Comparison of ENCODE assay signal across 21 cellular contexts in the genomic region with DNA sequence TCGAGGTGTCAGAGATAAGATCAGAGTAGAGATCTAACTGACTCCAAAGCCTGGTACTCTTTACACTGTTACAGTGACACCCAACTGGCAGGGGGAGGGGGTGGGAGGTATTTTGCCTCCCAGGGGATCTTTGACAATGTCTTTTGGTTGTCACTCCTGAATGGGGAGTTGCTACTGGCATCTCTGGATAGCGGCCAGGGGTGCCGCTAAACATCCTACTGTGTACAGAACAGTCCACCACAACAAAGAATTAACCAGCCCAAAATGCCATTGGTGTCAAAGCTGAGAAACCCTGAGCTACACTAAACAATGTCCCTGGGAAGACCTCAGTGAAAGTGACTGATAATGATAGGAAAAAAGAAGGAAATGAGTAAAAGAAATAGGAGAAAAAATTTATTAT. TPM values are rescaled to one million over a fixed set of nuclear protein-coding genes. Genes with fewer than 3 reads are reported as not detected.
DNase-seq lines count a peak whose midpoint lies in the region; ATAC-seq and TF ChIP-seq lines count a peak whose summit lies in the region.
"Had no signal": no experiment of that assay in that cellular context is flagged by ENCODE, and none has a peak within 500 bp of the region (broad histone marks: within the 10 kb centered on the region; RNA-seq: fewer than 3 reads in every experiment).

No MANE protein-coding gene starts in this region.

- TF ChIP-seq CTCF in heart right ventricle (IDR thresholded peaks at IDR 0.05) (no peak), adrenal gland (IDR thresholded peaks at IDR 0.05) (no peak), testis (IDR thresholded peaks at IDR 0.05) (no peak), esophagus muscularis mucosa (IDR thresholded peaks at IDR 0.05) (no peak)

- no peak overlapping the region for H3K23ac ChIP-seq in mesendoderm (ENCODE audit: low read length)

- 49 to 55% methylated on average over 3 of the region's 3 CpGs for WGBS in heart right ventricle, 2 donors
- WGBS in adrenal gland, 4 donors, result 55 to 67% (median 63%) methylated on average over 3 of the region's 3 CpGs
- no CpG with 5 or more reads among the region's 3 CpGs for WGBS in mesendoderm (ENCODE audit: extremely low coverage, insufficient coverage, low lambda C conversion rate)
- 71 to 77% methylated on average over 3 of the region's 3 CpGs for WGBS in testis, 2 donors
- 75% methylated on average over 3 of the region's 3 CpGs for WGBS in esophagus muscularis mucosa

- intact Hi-C loops in heart right ventricle (cut with DNase I), result loop anchor here in 2 of 10 donors (5.0 kb wide), 1 partner anchor 111 kb away; no protein-coding TSS in a partner anchor
- intact Hi-C loops in cardiac septum (cut with DNase I), result loop anchor here (2.0 to 5.0 kb wide), 2 partner anchors 96 to 109 kb away; no protein-coding TSS in a partner anchor
- intact Hi-C loops in adrenal gland (cut with DNase I), result no loop called here
- intact Hi-C loops in testis (cut with DNase I; ENCODE audit: low total_unique reads), result no loop called here
- intact Hi-C loops in esophagus muscularis mucosa (cut with DNase I), result no loop called here

- no peaks in the 10 kb centered on the region for H3K79me1 ChIP-seq in mesendoderm (ENCODE audit: low read length)

- H2BK5ac ChIP-seq in mesendoderm (ENCODE audit: low read length), result no peak overlapping the region

- H3K27ac ChIP-seq in heart right ventricle (peak overlapping the region in 8 of 10 donors; percentile 87 to 98 (median 94)), adrenal gland (peak overlapping the region; percentile 48 to 94 (median 80)), mesendoderm (ENCODE audit: low read depth, low read length) (no peak overlapping the region), testis (peak overlapping the region; percentile 78 to 82), esophagus muscularis mucosa (replicated peaks in 1 of 4) (peak overlapping the region in 2 of 4 donors; percentile 49 to 61)
- H3K27ac ChIP-seq: A549 had no signal

- H3K4me3 ChIP-seq in heart right ventricle (peak overlapping the region in 3 of 10 donors; percentile 2 to 52 (median 32)), adrenal gland (peak overlapping the region in 1 of 4 donors; percentile 26), mesendoderm (ENCODE audit: low read length) (no peak overlapping the region), testis (no peak overlapping the region), esophagus muscularis mucosa (no peak overlapping the region)
- H3K4me3 ChIP-seq: A549, GM12878 had no signal

- H2AK5ac ChIP-seq in mesendoderm (ENCODE audit: low read length), result no peak overlapping the region

- no peak overlapping the region for H3K18ac ChIP-seq in mesendoderm (ENCODE audit: low read length)

- H3K4me1 ChIP-seq in heart right ventricle (peaks cover 13 to 64% (median 30%) of the 10 kb centered on the region in 9 donors), adrenal gland (replicated peaks in 1 of 2) (peaks cover 15 to 19% of the 10 kb centered on the region in 2 donors), mesendoderm (ENCODE audit: control insufficient read depth, low read depth, low read length) (no peaks in the 10 kb centered on the region), testis (peaks cover 64% of the 10 kb centered on the region), esophagus muscularis mucosa (peaks cover 14 to 18% (median 16%) of the 10 kb centered on the region in 4 donors)
- H3K4me1 ChIP-seq: A549 had no signal

- H4K8ac ChIP-seq in mesendoderm (ENCODE audit: low read depth, low read length), result no peak overlapping the region

- H3K27me3 ChIP-seq in heart right ventricle, result no peaks in the 10 kb centered on the region
- no peaks in the 10 kb centered on the region for H3K27me3 ChIP-seq in adrenal gland
- H3K27me3 ChIP-seq in mesendoderm (ENCODE audit: insufficient read depth, low read length, poor library complexity), result no peaks in the 10 kb centered on the region
- no peaks in the 10 kb centered on the region for H3K27me3 ChIP-seq in testis
- H3K27me3 ChIP-seq in esophagus muscularis mucosa, result peaks cover 0 to 7% (median 0%) of the 10 kb centered on the region in 4 donors

- no peaks in the 10 kb centered on the region for H3K79me2 ChIP-seq in mesendoderm (ENCODE audit: control insufficient read depth, insufficient read depth, low read length)

- no peak overlapping the region for H3K4ac ChIP-seq in mesendoderm (ENCODE audit: low read depth, low read length)

- no peak for DNase-seq in heart right ventricle
- no peak for DNase-seq in cardiac septum (ENCODE audit: low spot score)
- no peak for DNase-seq in adrenal gland
- peak; percentile 68 for DNase-seq in mesendoderm
- DNase-seq in testis, result no peak
- no peak for DNase-seq in activated CD8-positive, alpha-beta memory T cell treated with anti-CD3 and anti-CD28 coated beads, Interleukin-2, amount 50 U/mL, for 4 hours
- DNase-seq in activated CD4-positive, alpha-beta T cell treated with anti-CD3 and anti-CD28 coated beads, Interleukin-2, amount 50 U/mL, for 4 hours, result no peak
- DNase-seq in esophagus muscularis mucosa (ENCODE audit: extremely low spot score), result no peak
- DNase-seq: AML-193; Calu3; CD4-positive, CD25-positive, alpha-beta regulatory T cell; DMS79; H9; Kasumi-1; NCI-H1417; NCI-H2029; NCI-H2171 treated with DMSO at 0.1 percent for 48 hours had no signal

- TF ChIP-seq POLR2A in adrenal gland (IDR thresholded peaks at IDR 0.05) (no peak), testis (IDR thresholded peaks at IDR 0.05) (no peak), esophagus muscularis mucosa (IDR thresholded peaks at IDR 0.05; ENCODE audit: low read depth) (no peak)

- no peak for ATAC-seq in heart right ventricle
- ATAC-seq: A549, GM12878 had no signal

- no peak overlapping the region for H4K5ac ChIP-seq in mesendoderm (ENCODE audit: low read length)

- H3K4me2 ChIP-seq in mesendoderm (ENCODE audit: low read length), result no peak overlapping the region
- H3K4me2 ChIP-seq: A549 had no signal

- no peak overlapping the region for H2BK15ac ChIP-seq in mesendoderm (replicated peaks; ENCODE audit: low read depth)

- H3K9ac ChIP-seq in mesendoderm (ENCODE audit: low read length), result no peak overlapping the region

- TF ChIP-seq EP300 in esophagus muscularis mucosa (IDR thresholded peaks at IDR 0.05), result no peak

- peaks cover 0 to 2% (median 0%) of the 10 kb centered on the region in 11 donors for H3K9me3 ChIP-seq in heart right ventricle
- no peaks in the 10 kb centered on the region for H3K9me3 ChIP-seq in adrenal gland (replicated peaks in 1 of 3)
- no peaks in the 10 kb centered on the region for H3K9me3 ChIP-seq in testis
- no peaks in the 10 kb centered on the region for H3K9me3 ChIP-seq in esophagus muscularis mucosa

- no peak overlapping the region for H3K56ac ChIP-seq in mesendoderm (ENCODE audit: low read length)

- H2BK120ac ChIP-seq in mesendoderm (ENCODE audit: low read depth, low read length), result no peak overlapping the region

- no peaks in the 10 kb centered on the region for H3K36me3 ChIP-seq in heart right ventricle
- no peaks in the 10 kb centered on the region for H3K36me3 ChIP-seq in adrenal gland (replicated peaks in 1 of 2)
- H3K36me3 ChIP-seq in mesendoderm (ENCODE audit: control insufficient read depth, insufficient read depth, low read length), result no peaks in the 10 kb centered on the region
- H3K36me3 ChIP-seq in testis (ENCODE audit: low read depth, missing control alignments), result no peaks in the 10 kb centered on the region
- no peaks in the 10 kb centered on the region for H3K36me3 ChIP-seq in esophagus muscularis mucosa

RNA-seq across cellular contexts. Expression of gene FPR3, which starts 3.2 kb away (rescaled TPM):
- total RNA-seq in heart right ventricle (10 to 100 TPM in 1 of 10 donors, 1 to 10 TPM in 9; 1.3 to 16.5 (median 3.3) TPM), cardiac septum (3.2 TPM), adrenal gland (10 to 100 TPM in 7 of 8 donors, 1 to 10 TPM in 1; 5.0 to 33.8 (median 24.6) TPM), testis (10 to 100 TPM in 1 of 2 donors, 1 to 10 TPM in 1; 1.6 to 15.6 TPM), esophagus muscularis mucosa (1 to 10 TPM; 4.0 to 9.9 (median 6.8) TPM)
- polyA plus RNA-seq in heart right ventricle (1 to 10 TPM in 1 of 2 donors, under 1 TPM in 1; 0.73 to 2.0 TPM), adrenal gland (10 to 100 TPM in 1 of 3 donors, 1 to 10 TPM in 2; 4.3 to 16.1 (median 5.1) TPM), testis (ENCODE audit: insufficient read depth, low read depth, low replicate concordance) (8.8 TPM)
- polyA plus RNA-seq in mesendoderm (2013, experiment 1 of 2), result 0.01 TPM
- not detected for polyA plus RNA-seq in mesendoderm (2013, experiment 2 of 2)
- total RNA-seq: Calu3; CD4-positive, CD25-positive, alpha-beta regulatory T cell; G401; GM12878; H9; NCI-H460 had no signal
- polyA plus RNA-seq: A549; CD4-positive, CD25-positive, alpha-beta regulatory T cell; GM12878 had no signal

RNA-seq across cellular contexts. Expression of gene FPR2, which starts 37.1 kb away (rescaled TPM):
- total RNA-seq in heart right ventricle (1 to 10 TPM in 4 of 10 donors, under 1 TPM in 6; 0.17 to 5.8 (median 0.54) TPM), cardiac septum (1.4 TPM), adrenal gland (1 to 10 TPM in 6 of 8 donors, under 1 TPM in 1, not detected in 1; 0.50 to 5.5 (median 3.2) TPM), testis (under 1 TPM; 0.19 to 0.31 TPM), esophagus muscularis mucosa (1 to 10 TPM in 2 of 4 donors, under 1 TPM in 1, not detected in 1; 0.29 to 9.1 (median 1.5) TPM)
- polyA plus RNA-seq in heart right ventricle (under 1 TPM in 1 of 2 donors, not detected in 1; 0.67 TPM), adrenal gland (under 1 TPM; 0.24 to 0.97 (median 0.27) TPM), testis (ENCODE audit: insufficient read depth, low read depth, low replicate concordance) (1.3 TPM)
- 0.14 TPM for polyA plus RNA-seq in mesendoderm (2013, experiment 1 of 2)
- polyA plus RNA-seq in mesendoderm (2013, experiment 2 of 2), result 0.13 TPM
- total RNA-seq: Calu3; CD4-positive, CD25-positive, alpha-beta regulatory T cell; G401; GM12878; H9; NCI-H460 had no signal
- polyA plus RNA-seq: A549; CD4-positive, CD25-positive, alpha-beta regulatory T cell; GM12878 had no signal

RNA-seq across cellular contexts. Expression of gene FPR1, which starts 46.4 kb away (rescaled TPM):
- total RNA-seq in heart right ventricle (10 to 100 TPM in 2 of 10 donors, 1 to 10 TPM in 8; 1.5 to 16.9 (median 4.0) TPM), cardiac septum (5.4 TPM), adrenal gland (10 to 100 TPM in 6 of 8 donors, 1 to 10 TPM in 1, under 1 TPM in 1; 0.85 to 31.1 (median 20.4) TPM), testis (1 to 10 TPM; 1.4 to 2.1 TPM), esophagus muscularis mucosa (10 to 100 TPM in 2 of 4 donors, 1 to 10 TPM in 2; 3.7 to 38.9 (median 7.7) TPM)
- polyA plus RNA-seq in heart right ventricle (1 to 10 TPM in 1 of 2 donors, under 1 TPM in 1; 0.95 to 4.4 TPM), adrenal gland (10 to 100 TPM in 1 of 3 donors, 1 to 10 TPM in 2; 1.6 to 13.0 (median 2.3) TPM), testis (ENCODE audit: insufficient read depth, low read depth, low replicate concordance) (3.5 TPM)
- polyA plus RNA-seq in mesendoderm (2013, experiment 1 of 2), result not detected
- 0.01 TPM for polyA plus RNA-seq in mesendoderm (2013, experiment 2 of 2)
- total RNA-seq: Calu3; CD4-positive, CD25-positive, alpha-beta regulatory T cell; G401; GM12878; H9; NCI-H460 had no signal
- polyA plus RNA-seq: A549, GM12878 had no signal
